ENCODE assay signal across 8 cellular contexts in genomic region chr6:27830665-27831433, GRCh38.
A peak's percentile ranks its signal among the peaks of the same experiment; 100 is the strongest.
DNase-seq lines count a peak whose midpoint lies in the region; ATAC-seq and TF ChIP-seq lines count a peak whose summit lies in the region.
"Not testable (repeated sequence)": the region's sequence is repeated elsewhere in the genome, so short reads cannot be mapped to it uniquely, and the experiment has no call there.

No MANE protein-coding gene starts in this region.

- TF ChIP-seq POLR2A in suprapubic skin (IDR thresholded peaks at IDR 0.05) = not testable (repeated sequence)

- H3K36me3 ChIP-seq in PC-3 (ENCODE audit: low read depth, low read length); esophagus (ENCODE audit: control insufficient read depth in 2 of 2, insufficient read depth in 2 of 2, low read length in 1 of 2); mucosa of descending colon (ENCODE audit: low read depth); suprapubic skin: not testable (repeated sequence)

- peak; percentile 64 for ATAC-seq in GM21529 (IDR thresholded peaks at IDR 0.05; ENCODE audit: unreplicated experiment)
- peak; percentile 74 for ATAC-seq in HG03521 (IDR thresholded peaks at IDR 0.05; ENCODE audit: unreplicated experiment)
- peak; percentile 14 for ATAC-seq in PC-3
- ATAC-seq in activated T-cell treated with anti-CD3 and anti-CD28 coated beads, Interleukin-2, amount 50 U/mL, for 72 hours (replicated peaks in 1 of 2) = peak; percentile 46 to 84
- peak; percentile 83 for ATAC-seq in mucosa of descending colon

- H3K9ac ChIP-seq in PC-3 (ENCODE audit: low read length) = peak overlapping the region; percentile 59

- H3K27ac Mint-ChIP-seq in activated T-cell treated with anti-CD3 and anti-CD28 coated beads, Interleukin-2, amount 50 U/mL, for 72 hours = peak overlapping the region; percentile 88

- not testable (repeated sequence) for H3K36me3 Mint-ChIP-seq in activated T-cell treated with anti-CD3 and anti-CD28 coated beads, Interleukin-2, amount 50 U/mL, for 72 hours (ENCODE audit: insufficient read depth in 2 of 2)

- not testable (repeated sequence) for H3F3A ChIP-seq in PC-3 (ENCODE audit: low read length, unreplicated experiment)

- CTCF ChIA-PET in PC-3 (lab: Charles Lee) = interaction anchor here (0.5 kb wide), 1 partner anchor 617 kb away, joined by 3 read pairs; no protein-coding TSS in a partner anchor

- peak overlapping the region; percentile 77 to 83 for H3K4me3 Mint-ChIP-seq in activated T-cell treated with anti-CD3 and anti-CD28 coated beads, Interleukin-2, amount 50 U/mL, for 72 hours

- H4K20me1 ChIP-seq in PC-3 (ENCODE audit: low read length) = not testable (repeated sequence)

- not testable (repeated sequence) for TF ChIP-seq CTCF in PC-3 (conservative IDR thresholded peaks at IDR 0.05; ENCODE audit: low read depth, low read length); mucosa of descending colon (IDR thresholded peaks at IDR 0.05); suprapubic skin (IDR thresholded peaks at IDR 0.05)

- BruUV-seq in PC-3 (replicated peaks; lab: Mats Ljungman, UMichigan) = TSS peak; percentile 83

- TF ChIP-seq EP300 in suprapubic skin (IDR thresholded peaks at IDR 0.05) = not testable (repeated sequence)

- H3K9me2 ChIP-seq in PC-3 (replicated peaks; ENCODE audit: low read length) = not testable (repeated sequence)

- H3K79me2 ChIP-seq in PC-3 (ENCODE audit: low read length) = peaks cover 10% of the 10 kb centered on the region

- not testable (repeated sequence) for H3K9me3 ChIP-seq in PC-3 (ENCODE audit: low read length); esophagus (ENCODE audit: control insufficient read depth in 2 of 2, insufficient read depth in 1 of 2, low read depth in 1 of 2, low read length in 1 of 2); mucosa of descending colon; suprapubic skin

- H3K4me1 ChIP-seq in PC-3 (ENCODE audit: insufficient read depth, low read length); esophagus (ENCODE audit: control insufficient read depth in 2 of 2, insufficient read depth in 2 of 2, low read length in 1 of 2); mucosa of descending colon (ENCODE audit: low read depth): not testable (repeated sequence)
- peaks cover 15% of the 10 kb centered on the region for H3K4me1 ChIP-seq in suprapubic skin

- H3K27me3 Mint-ChIP-seq in activated T-cell treated with anti-CD3 and anti-CD28 coated beads, Interleukin-2, amount 50 U/mL, for 72 hours (ENCODE audit: low read depth) = not testable (repeated sequence)

- peak overlapping the region; percentile 77 for H3K4me2 ChIP-seq in PC-3 (ENCODE audit: low read length)

- WGBS in esophagus, 2 donors = 8 to 11% methylated on average over 26 to 32 of the region's 51 CpGs
- WGBS in suprapubic skin = 21% methylated on average over 27 of the region's 51 CpGs

- not testable (repeated sequence) for H3K27me3 ChIP-seq in PC-3 (ENCODE audit: low read length); esophagus (ENCODE audit: control insufficient read depth in 1 of 2, insufficient read depth in 2 of 2, low read length in 2 of 2); suprapubic skin

- POLR2A ChIA-PET in PC-3 (lab: Charles Lee; ENCODE audit: unreplicated experiment) = not testable (repeated sequence)

- H3K4me1 Mint-ChIP-seq in activated T-cell treated with anti-CD3 and anti-CD28 coated beads, Interleukin-2, amount 50 U/mL, for 72 hours (ENCODE audit: low read depth) = peaks cover 43% of the 10 kb centered on the region

- intact Hi-C loops in PC-3 (cut with micrococcal nuclease) = loop anchor here (10.0 kb wide), 2 partner anchors 254 to 1706 kb away; partner anchors contain the start of gene ZNF165
- intact Hi-C loops in mucosa of descending colon (cut with DNase I, micrococcal nuclease) = not testable (repeated sequence)

- peak; percentile 15 for DNase-seq in GM03348 (ENCODE audit: low spot score)
- DNase-seq in PC-3 = peak; percentile 21
- DNase-seq in activated T-cell treated with anti-CD3 and anti-CD28 coated beads, Interleukin-2, amount 50 U/mL, for 72 hours = peak; percentile 57 to 61
- DNase-seq in mucosa of descending colon = peak in 2 of 3 donors; percentile 46 to 55
- not testable (repeated sequence) for DNase-seq in suprapubic skin (ENCODE audit: low spot score in 2 of 2)

- H2AFZ ChIP-seq in PC-3 (ENCODE audit: low read length) = not testable (repeated sequence)

- H3K27ac ChIP-seq in PC-3 (ENCODE audit: low read length) (peak overlapping the region; percentile 47), esophagus (ENCODE audit: low read depth in 2 of 2, low read length in 1 of 2) (peak overlapping the region; percentile 89 to 91), suprapubic skin (peak overlapping the region; percentile 82)

- H3K9me3 Mint-ChIP-seq in activated T-cell treated with anti-CD3 and anti-CD28 coated beads, Interleukin-2, amount 50 U/mL, for 72 hours = not testable (repeated sequence)

- H3K4me3 ChIP-seq in PC-3 (ENCODE audit: low read length) = peak overlapping the region; percentile 67
- peak overlapping the region; percentile 44 to 54 for H3K4me3 ChIP-seq in esophagus (ENCODE audit: low read depth in 1 of 2, low read length in 2 of 2)
- not testable (repeated sequence) for H3K4me3 ChIP-seq in mucosa of descending colon
- H3K4me3 ChIP-seq in suprapubic skin = peak overlapping the region; percentile 51

Comparison
In these comparisons a context has a peak if more than half of its experiments do, and no peak if none do; other contexts are left out.
1. ATAC-seq: peak in every context shown above with its lines; median percentile 83 in mucosa of descending colon; 74 in HG03521; 65 in activated T-cell treated with anti-CD3 and anti-CD28 coated beads, Interleukin-2, amount 50 U/mL, for 72 hours; 64 in GM21529; 14 in PC-3.